Comparison of ENCODE assay signal across 8 cellular contexts in the genomic region with DNA sequence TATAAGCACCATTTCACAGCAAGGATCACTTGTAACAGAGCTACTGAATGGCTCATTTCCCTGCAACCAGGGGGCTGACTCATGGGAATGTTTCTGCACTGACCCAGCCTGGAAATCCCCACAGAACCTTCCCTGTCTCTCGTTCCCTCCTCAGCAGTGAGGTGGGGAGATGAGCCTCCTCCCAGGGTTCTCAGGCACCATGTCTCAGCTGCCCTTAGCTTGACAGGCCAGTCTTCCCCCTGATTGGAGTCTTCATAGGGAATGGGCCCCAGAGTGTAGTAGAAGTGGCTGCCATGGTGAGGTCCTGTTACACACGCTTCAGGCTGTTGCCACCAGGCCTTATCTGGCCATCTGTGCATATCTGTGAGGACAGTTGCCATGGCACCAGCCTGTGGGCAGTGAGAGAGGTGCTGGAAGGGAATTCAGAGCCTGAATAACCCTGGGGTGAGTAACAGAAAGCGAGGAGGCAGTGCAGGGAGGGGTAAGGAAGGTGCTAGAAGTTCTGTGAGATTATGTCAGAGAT.
DNase-seq lines count a peak whose midpoint lies in the region; ATAC-seq and TF ChIP-seq lines count a peak whose summit lies in the region.

No MANE protein-coding gene starts in this region.

- intact Hi-C loops in MCF 10A (cut with micrococcal nuclease): loop anchor here (2.0 to 10.0 kb wide), 4 partner anchors 61 to 325 kb away; partner anchors contain the start of gene ENC1
- intact Hi-C loops in CD8-positive, alpha-beta T cell (cut with DNase I, micrococcal nuclease): no loop called here

- H3K27me3 Mint-ChIP-seq in MCF 10A (ENCODE audit: insufficient read depth, unreplicated experiment) (no peaks in the 10 kb centered on the region), nephron progenitor cell (ENCODE audit: low read depth, poor library complexity) (peaks cover under 1% of the 10 kb centered on the region)
- H3K27me3 Mint-ChIP-seq in CD8-positive, alpha-beta T cell (ENCODE audit: low read depth): peaks cover 14% of the 10 kb centered on the region

- H3K4me3 ChIP-seq in CD8-positive, alpha-beta T cell (ENCODE audit: low read depth, low read length): no peak overlapping the region
- H3K4me3 ChIP-seq in coronary artery: no peak overlapping the region

- H3K4me3 Mint-ChIP-seq in MCF 10A (ENCODE audit: unreplicated experiment) (no peak overlapping the region), nephron progenitor cell (no peak overlapping the region)
- H3K4me3 Mint-ChIP-seq in CD8-positive, alpha-beta T cell: no peak overlapping the region

- CTCF ChIA-PET in MCF 10A (lab: Yijun Ruan, JAX): interaction anchor here (0.6 to 1.8 kb wide), 4 partner anchors 8 to 327 kb away, joined by 3 to 5 read pairs (median 3); no protein-coding TSS in a partner anchor
- CTCF ChIA-PET in CD8-positive, alpha-beta T cell (lab: Charles Lee): no interaction called here

- POLR2A ChIA-PET in MCF 10A (lab: Yijun Ruan, JAX): interaction anchor here (0.6 to 1.5 kb wide), 9 partner anchors 13 to 731 kb away, joined by 3 to 9 read pairs (median 4); partner anchors contain the start of gene ENC1
- POLR2A ChIA-PET in CD8-positive, alpha-beta T cell (lab: Charles Lee): no interaction called here

- H3K27ac ChIP-seq in CD8-positive, alpha-beta T cell (ENCODE audit: low read depth, low read length): no peak overlapping the region
- H3K27ac ChIP-seq in coronary artery: peak overlapping the region in 1 of 2 donors; percentile 63

- no peaks in the 10 kb centered on the region for H3K9me3 Mint-ChIP-seq in MCF 10A (ENCODE audit: unreplicated experiment)
- H3K9me3 Mint-ChIP-seq in nephron progenitor cell: no peaks in the 10 kb centered on the region
- no peaks in the 10 kb centered on the region for H3K9me3 Mint-ChIP-seq in CD8-positive, alpha-beta T cell

- TF ChIP-seq CTCF in MCF 10A (IDR thresholded peaks at IDR 0.05; ENCODE audit: unreplicated experiment): no peak
- no peak for TF ChIP-seq CTCF in nephron progenitor cell (IDR thresholded peaks at IDR 0.05)
- TF ChIP-seq CTCF in CD8-positive, alpha-beta T cell (IDR thresholded peaks at IDR 0.05): no peak
- TF ChIP-seq CTCF in coronary artery (IDR thresholded peaks at IDR 0.05): no peak

- H3K36me3 ChIP-seq in CD8-positive, alpha-beta T cell (ENCODE audit: insufficient read depth, low read length): no peaks in the 10 kb centered on the region

- no TSS peak for BruUV-seq in MCF 10A (replicated peaks; lab: Mats Ljungman, UMichigan)

- no peaks in the 10 kb centered on the region for H3K9me3 ChIP-seq in CD8-positive, alpha-beta T cell (ENCODE audit: low read length)

- peaks cover 35% of the 10 kb centered on the region for H3K4me1 Mint-ChIP-seq in MCF 10A (ENCODE audit: insufficient read depth, unreplicated experiment)
- H3K4me1 Mint-ChIP-seq in nephron progenitor cell: peaks cover 41% of the 10 kb centered on the region
- H3K4me1 Mint-ChIP-seq in CD8-positive, alpha-beta T cell (ENCODE audit: low read depth): no peaks in the 10 kb centered on the region

- ATAC-seq in CD8-positive, alpha-beta T cell: no peak
- no peak for ATAC-seq in GM18517 (IDR thresholded peaks at IDR 0.05; ENCODE audit: unreplicated experiment)

- no peaks in the 10 kb centered on the region for H3K4me1 ChIP-seq in CD8-positive, alpha-beta T cell (ENCODE audit: insufficient read depth, low read length)

- H3K27ac Mint-ChIP-seq in MCF 10A (ENCODE audit: low read depth, unreplicated experiment) (peak overlapping the region; percentile 97), nephron progenitor cell (peak overlapping the region; percentile 70)
- no peak overlapping the region for H3K27ac Mint-ChIP-seq in CD8-positive, alpha-beta T cell

- H3K36me3 Mint-ChIP-seq in MCF 10A (ENCODE audit: insufficient read depth, unreplicated experiment) (peaks cover 7% of the 10 kb centered on the region), nephron progenitor cell (ENCODE audit: low read depth) (no peaks in the 10 kb centered on the region)
- H3K36me3 Mint-ChIP-seq in CD8-positive, alpha-beta T cell: no peaks in the 10 kb centered on the region

- peak; percentile 23 for DNase-seq in activated T-cell treated with anti-CD3 and anti-CD28 coated beads for 48 hours (ENCODE audit: low read depth)
- no peak for DNase-seq in activated T-cell treated with anti-CD3 and anti-CD28 coated beads, Interleukin-2, amount 50 U/mL, for 1 hour
- DNase-seq in LHCN-M2 (ENCODE audit: low read depth): peak; percentile 95
- DNase-seq in MCF 10A (ENCODE audit: unreplicated experiment): peak; percentile 88
- DNase-seq in nephron progenitor cell: peak; percentile 17
- no peak for DNase-seq in CD8-positive, alpha-beta T cell
- DNase-seq in coronary artery (ENCODE audit: low spot score): no peak

- no peaks in the 10 kb centered on the region for H3K27me3 ChIP-seq in CD8-positive, alpha-beta T cell (ENCODE audit: insufficient read depth, low read length)

Comparison
In these comparisons a context has a peak if more than half of its experiments do, and no peak if none do; other contexts are left out.
1. DNase-seq: peak in activated T-cell treated with anti-CD3 and anti-CD28 coated beads for 48 hours (single experiment), LHCN-M2 (single experiment), MCF 10A (single experiment) and nephron progenitor cell (single experiment); none in activated T-cell treated with anti-CD3 and anti-CD28 coated beads, Interleukin-2, amount 50 U/mL, for 1 hour (single experiment), CD8-positive, alpha-beta T cell (0 of 7) and coronary artery (single experiment).